In the genomic region with DNA sequence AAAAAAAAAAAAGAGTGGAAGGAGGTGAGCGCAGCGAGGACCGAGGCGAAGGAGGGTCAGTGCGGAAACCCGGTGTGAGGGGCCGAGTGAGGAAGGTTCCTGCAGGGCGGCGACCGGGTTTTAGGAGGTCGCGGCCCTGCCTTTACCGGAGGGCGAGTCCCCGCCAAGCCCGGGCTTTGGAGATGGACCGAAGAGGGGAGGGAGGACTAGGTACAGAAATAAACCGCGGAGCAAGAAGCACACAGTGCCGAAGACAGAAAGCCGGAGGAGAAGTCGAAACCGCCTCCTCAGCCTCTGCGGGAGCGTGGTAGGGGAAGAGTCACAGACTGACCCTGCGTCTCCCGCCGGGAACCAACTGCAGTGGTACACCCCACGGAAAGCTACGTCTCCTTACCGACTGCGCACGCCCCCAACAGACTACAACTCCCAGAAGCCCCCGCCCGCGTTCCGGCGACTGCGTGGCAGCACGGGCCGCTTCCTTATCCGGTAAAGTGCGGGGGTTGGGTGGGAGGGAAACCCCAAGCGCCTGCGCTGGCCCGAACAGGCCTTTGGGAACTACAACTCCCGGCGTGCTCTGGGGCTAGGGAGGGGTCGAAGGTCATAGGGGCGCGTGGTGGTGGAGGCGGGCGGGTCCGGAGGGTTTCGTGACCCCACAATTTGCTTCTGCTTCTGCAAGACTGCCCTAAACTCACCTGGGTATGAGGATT, we compare ENCODE assay signal across 1 cellular context.
TF ChIP-seq lines count a peak whose summit lies in the region.

NFXL1 (minus strand) TSS at position 365 of the 707 bp plus-strand sequence. CDS start 380 bp downstream, outside the sequence.

TF ChIP-seq in HepG2, 621 proteins besides CTCF, POLR2A, EP300 and RAD21 (continued from another document and continues in another):
- TF ChIP-seq KIAA2018 (CRISPR knock-in tag; IDR thresholded peaks at IDR 0.05; ENCODE audit: borderline replicate concordance) (no peak), ZKSCAN1 (IDR thresholded peaks at IDR 0.05; ENCODE audit: low read length) (no peak), HNF4G (IDR thresholded peaks at IDR 0.05; ENCODE audit: borderline replicate concordance, low read depth, low read length) (0 out of 2 replicates have a peak, but pooled peaks have one; percentile 16), HNF4G (CRISPR knock-in tag; IDR thresholded peaks at IDR 0.05; ENCODE audit: borderline replicate concordance, low read depth) (no peak), MNT (IDR thresholded peaks at IDR 0.05) (peak; percentile 57), THAP9 (CRISPR knock-in tag; IDR thresholded peaks at IDR 0.05; ENCODE audit: borderline replicate concordance) (no peak), TFE3 (CRISPR knock-in tag; IDR thresholded peaks at IDR 0.05) (peak; percentile 47; the same call in 1 of the 2 replicates), ZNF331 (CRISPR knock-in tag; IDR thresholded peaks at IDR 0.05) (0 out of 2 replicates have a peak, but pooled peaks have one; percentile 9), ZNF737 (CRISPR knock-in tag; IDR thresholded peaks at IDR 0.05; ENCODE audit: borderline replicate concordance) (0 out of 2 replicates have a peak, but pooled peaks have one; percentile 87), NFKB2 (CRISPR knock-in tag; IDR thresholded peaks at IDR 0.05; ENCODE audit: borderline replicate concordance) (peak; percentile 21; the same call in 1 of the 2 replicates), TAF15 (IDR thresholded peaks at IDR 0.05; ENCODE audit: low read depth, low read length, poor library complexity, severe bottlenecking) (peak; percentile 48), ATF1 (CRISPR knock-in tag; IDR thresholded peaks at IDR 0.05) (peak; percentile 85), ARID4A (CRISPR knock-in tag; IDR thresholded peaks at IDR 0.05; ENCODE audit: borderline replicate concordance) (peak; percentile 82; the same call in 1 of the 2 replicates)
- TF ChIP-seq, protein P1, sequence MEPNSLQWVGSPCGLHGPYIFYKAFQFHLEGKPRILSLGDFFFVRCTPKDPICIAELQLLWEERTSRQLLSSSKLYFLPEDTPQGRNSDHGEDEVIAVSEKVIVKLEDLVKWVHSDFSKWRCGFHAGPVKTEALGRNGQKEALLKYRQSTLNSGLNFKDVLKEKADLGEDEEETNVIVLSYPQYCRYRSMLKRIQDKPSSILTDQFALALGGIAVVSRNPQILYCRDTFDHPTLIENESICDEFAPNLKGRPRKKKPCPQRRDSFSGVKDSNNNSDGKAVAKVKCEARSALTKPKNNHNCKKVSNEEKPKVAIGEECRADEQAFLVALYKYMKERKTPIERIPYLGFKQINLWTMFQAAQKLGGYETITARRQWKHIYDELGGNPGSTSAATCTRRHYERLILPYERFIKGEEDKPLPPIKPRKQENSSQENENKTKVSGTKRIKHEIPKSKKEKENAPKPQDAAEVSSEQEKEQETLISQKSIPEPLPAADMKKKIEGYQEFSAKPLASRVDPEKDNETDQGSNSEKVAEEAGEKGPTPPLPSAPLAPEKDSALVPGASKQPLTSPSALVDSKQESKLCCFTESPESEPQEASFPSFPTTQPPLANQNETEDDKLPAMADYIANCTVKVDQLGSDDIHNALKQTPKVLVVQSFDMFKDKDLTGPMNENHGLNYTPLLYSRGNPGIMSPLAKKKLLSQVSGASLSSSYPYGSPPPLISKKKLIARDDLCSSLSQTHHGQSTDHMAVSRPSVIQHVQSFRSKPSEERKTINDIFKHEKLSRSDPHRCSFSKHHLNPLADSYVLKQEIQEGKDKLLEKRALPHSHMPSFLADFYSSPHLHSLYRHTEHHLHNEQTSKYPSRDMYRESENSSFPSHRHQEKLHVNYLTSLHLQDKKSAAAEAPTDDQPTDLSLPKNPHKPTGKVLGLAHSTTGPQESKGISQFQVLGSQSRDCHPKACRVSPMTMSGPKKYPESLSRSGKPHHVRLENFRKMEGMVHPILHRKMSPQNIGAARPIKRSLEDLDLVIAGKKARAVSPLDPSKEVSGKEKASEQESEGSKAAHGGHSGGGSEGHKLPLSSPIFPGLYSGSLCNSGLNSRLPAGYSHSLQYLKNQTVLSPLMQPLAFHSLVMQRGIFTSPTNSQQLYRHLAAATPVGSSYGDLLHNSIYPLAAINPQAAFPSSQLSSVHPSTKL (CRISPR knock-in tag; IDR thresholded peaks at IDR 0.05), result no peak; the same call in 1 of the 2 replicates
- TF ChIP-seq, protein P2, sequence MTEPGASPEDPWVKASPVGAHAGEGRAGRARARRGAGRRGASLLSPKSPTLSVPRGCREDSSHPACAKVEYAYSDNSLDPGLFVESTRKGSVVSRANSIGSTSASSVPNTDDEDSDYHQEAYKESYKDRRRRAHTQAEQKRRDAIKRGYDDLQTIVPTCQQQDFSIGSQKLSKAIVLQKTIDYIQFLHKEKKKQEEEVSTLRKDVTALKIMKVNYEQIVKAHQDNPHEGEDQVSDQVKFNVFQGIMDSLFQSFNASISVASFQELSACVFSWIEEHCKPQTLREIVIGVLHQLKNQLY (CRISPR knock-in tag; IDR thresholded peaks at IDR 0.05), result 0 out of 2 replicates have a peak, but pooled peaks have one; percentile 17
